1 cellular context compared by ENCODE assay signal in the genomic region with DNA sequence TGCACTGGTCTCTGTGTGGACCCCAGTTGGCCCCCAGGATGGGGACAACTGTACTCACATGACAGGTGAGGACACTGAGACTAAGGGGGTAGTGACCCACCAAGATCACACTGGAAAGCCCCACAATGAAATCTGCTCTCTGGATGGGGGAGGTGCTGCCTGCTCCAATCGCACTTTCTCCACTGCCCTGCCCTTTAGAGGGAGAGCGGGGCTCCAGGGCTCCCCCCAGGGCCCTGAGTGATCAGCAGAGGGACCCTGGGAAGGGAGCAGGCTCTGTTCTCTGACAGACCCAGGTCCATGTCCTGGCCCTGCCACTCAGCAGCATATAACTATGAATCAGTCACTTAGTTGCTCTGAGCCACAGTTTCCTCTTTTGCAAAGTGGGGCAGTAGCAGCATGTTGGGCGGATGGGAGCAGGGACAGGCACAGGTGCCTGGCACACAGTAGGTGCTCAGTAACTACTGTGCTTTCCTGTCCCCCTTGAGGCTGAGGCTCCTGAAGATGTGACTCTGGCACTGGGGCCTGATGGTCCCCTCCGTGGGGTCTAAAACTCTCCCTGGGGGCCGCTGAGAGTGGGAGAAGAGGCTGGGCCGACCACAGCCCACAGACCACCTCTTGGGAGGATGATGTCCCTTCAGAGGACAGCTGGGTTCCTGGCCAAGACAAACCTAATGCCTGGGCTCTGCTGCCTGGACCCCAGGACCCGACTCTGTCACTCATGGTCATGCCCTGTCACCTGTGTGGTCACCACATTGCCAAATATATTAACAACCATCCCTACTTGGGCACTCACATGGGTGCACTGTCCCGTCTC.
TF ChIP-seq lines count a peak whose summit lies in the region.

No MANE protein-coding gene starts in this region.

TF ChIP-seq in GM23338, 12 proteins besides CTCF, POLR2A, EP300 and RAD21 (continued from another document):
- TF ChIP-seq, protein P1, sequence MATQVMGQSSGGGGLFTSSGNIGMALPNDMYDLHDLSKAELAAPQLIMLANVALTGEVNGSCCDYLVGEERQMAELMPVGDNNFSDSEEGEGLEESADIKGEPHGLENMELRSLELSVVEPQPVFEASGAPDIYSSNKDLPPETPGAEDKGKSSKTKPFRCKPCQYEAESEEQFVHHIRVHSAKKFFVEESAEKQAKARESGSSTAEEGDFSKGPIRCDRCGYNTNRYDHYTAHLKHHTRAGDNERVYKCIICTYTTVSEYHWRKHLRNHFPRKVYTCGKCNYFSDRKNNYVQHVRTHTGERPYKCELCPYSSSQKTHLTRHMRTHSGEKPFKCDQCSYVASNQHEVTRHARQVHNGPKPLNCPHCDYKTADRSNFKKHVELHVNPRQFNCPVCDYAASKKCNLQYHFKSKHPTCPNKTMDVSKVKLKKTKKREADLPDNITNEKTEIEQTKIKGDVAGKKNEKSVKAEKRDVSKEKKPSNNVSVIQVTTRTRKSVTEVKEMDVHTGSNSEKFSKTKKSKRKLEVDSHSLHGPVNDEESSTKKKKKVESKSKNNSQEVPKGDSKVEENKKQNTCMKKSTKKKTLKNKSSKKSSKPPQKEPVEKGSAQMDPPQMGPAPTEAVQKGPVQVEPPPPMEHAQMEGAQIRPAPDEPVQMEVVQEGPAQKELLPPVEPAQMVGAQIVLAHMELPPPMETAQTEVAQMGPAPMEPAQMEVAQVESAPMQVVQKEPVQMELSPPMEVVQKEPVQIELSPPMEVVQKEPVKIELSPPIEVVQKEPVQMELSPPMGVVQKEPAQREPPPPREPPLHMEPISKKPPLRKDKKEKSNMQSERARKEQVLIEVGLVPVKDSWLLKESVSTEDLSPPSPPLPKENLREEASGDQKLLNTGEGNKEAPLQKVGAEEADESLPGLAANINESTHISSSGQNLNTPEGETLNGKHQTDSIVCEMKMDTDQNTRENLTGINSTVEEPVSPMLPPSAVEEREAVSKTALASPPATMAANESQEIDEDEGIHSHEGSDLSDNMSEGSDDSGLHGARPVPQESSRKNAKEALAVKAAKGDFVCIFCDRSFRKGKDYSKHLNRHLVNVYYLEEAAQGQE (IDR thresholded peaks at IDR 0.05; ENCODE audit: unreplicated experiment), result no peak
- TF ChIP-seq EZH2phosphoT487 (IDR thresholded peaks at IDR 0.05; ENCODE audit: unreplicated experiment), result no peak
- no peak for TF ChIP-seq POLR2AphosphoS5 (IDR thresholded peaks at IDR 0.05; ENCODE audit: low read depth)
- TF ChIP-seq ZNF114 (CRISPR knock-in tag; IDR thresholded peaks at IDR 0.05), result no peak
- TF ChIP-seq NANOG (IDR thresholded peaks at IDR 0.05; ENCODE audit: borderline replicate concordance), result no peak
- no peak for TF ChIP-seq JUNB (IDR thresholded peaks at IDR 0.05; ENCODE audit: unreplicated experiment)
- no peak for TF ChIP-seq ZNF331 (CRISPR knock-in tag; IDR thresholded peaks at IDR 0.05; ENCODE audit: low read depth)
- no peak for TF ChIP-seq STAT1 (IDR thresholded peaks at IDR 0.05; ENCODE audit: unreplicated experiment)
- TF ChIP-seq, protein P2, sequence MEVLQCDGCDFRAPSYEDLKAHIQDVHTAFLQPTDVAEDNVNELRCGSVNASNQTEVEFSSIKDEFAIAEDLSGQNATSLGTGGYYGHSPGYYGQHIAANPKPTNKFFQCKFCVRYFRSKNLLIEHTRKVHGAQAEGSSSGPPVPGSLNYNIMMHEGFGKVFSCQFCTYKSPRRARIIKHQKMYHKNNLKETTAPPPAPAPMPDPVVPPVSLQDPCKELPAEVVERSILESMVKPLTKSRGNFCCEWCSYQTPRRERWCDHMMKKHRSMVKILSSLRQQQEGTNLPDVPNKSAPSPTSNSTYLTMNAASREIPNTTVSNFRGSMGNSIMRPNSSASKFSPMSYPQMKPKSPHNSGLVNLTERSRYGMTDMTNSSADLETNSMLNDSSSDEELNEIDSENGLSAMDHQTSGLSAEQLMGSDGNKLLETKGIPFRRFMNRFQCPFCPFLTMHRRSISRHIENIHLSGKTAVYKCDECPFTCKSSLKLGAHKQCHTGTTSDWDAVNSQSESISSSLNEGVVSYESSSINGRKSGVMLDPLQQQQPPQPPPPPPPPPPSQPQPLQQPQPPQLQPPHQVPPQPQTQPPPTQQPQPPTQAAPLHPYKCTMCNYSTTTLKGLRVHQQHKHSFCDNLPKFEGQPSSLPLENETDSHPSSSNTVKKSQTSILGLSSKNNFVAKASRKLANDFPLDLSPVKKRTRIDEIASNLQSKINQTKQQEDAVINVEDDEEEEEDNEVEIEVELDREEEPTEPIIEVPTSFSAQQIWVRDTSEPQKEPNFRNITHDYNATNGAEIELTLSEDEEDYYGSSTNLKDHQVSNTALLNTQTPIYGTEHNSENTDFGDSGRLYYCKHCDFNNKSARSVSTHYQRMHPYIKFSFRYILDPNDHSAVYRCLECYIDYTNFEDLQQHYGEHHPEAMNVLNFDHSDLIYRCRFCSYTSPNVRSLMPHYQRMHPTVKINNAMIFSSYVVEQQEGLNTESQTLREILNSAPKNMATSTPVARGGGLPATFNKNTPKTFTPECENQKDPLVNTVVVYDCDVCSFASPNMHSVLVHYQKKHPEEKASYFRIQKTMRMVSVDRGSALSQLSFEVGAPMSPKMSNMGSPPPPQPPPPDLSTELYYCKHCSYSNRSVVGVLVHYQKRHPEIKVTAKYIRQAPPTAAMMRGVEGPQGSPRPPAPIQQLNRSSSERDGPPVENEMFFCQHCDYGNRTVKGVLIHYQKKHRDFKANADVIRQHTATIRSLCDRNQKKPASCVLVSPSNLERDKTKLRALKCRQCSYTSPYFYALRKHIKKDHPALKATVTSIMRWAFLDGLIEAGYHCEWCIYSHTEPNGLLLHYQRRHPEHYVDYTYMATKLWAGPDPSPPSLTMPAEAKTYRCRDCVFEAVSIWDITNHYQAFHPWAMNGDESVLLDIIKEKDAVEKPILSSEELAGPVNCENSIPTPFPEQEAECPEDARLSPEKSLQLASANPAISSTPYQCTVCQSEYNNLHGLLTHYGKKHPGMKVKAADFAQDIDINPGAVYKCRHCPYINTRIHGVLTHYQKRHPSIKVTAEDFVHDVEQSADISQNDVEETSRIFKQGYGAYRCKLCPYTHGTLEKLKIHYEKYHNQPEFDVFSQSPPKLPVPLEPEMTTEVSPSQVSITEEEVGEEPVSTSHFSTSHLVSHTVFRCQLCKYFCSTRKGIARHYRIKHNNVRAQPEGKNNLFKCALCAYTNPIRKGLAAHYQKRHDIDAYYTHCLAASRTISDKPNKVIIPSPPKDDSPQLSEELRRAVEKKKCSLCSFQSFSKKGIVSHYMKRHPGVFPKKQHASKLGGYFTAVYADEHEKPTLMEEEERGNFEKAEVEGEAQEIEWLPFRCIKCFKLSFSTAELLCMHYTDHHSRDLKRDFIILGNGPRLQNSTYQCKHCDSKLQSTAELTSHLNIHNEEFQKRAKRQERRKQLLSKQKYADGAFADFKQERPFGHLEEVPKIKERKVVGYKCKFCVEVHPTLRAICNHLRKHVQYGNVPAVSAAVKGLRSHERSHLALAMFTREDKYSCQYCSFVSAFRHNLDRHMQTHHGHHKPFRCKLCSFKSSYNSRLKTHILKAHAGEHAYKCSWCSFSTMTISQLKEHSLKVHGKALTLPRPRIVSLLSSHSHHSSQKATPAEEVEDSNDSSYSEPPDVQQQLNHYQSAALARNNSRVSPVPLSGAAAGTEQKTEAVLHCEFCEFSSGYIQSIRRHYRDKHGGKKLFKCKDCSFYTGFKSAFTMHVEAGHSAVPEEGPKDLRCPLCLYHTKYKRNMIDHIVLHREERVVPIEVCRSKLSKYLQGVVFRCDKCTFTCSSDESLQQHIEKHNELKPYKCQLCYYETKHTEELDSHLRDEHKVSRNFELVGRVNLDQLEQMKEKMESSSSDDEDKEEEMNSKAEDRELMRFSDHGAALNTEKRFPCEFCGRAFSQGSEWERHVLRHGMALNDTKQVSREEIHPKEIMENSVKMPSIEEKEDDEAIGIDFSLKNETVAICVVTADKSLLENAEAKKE (CRISPR knock-in tag; IDR thresholded peaks at IDR 0.05), result no peak
- TF ChIP-seq EZH2 (IDR thresholded peaks at IDR 0.05; ENCODE audit: low read depth, unreplicated experiment), result no peak
